In the genomic region with DNA sequence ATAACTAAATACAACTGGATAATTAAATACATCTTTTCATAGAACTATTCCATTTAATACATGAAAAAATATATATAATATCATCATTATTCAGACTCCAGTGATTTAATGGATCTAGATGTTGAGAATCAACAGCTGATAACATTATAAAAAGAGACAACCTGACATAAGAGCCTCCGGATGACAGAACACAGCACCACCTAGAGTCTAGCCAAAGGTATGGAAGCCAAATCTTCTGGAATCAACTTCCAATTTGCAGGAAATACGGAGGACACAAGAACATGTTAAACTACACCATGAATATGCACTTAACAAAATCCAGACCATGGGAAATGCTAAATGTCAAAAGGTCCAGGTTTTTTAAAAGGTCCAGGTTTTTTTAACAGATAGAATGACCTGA, we compare ENCODE assay signal across 9 cellular contexts. TPM values are rescaled to one million over a fixed set of nuclear protein-coding genes. Genes with fewer than 3 reads are reported as not detected.
DNase-seq lines count a peak whose midpoint lies in the region; ATAC-seq and TF ChIP-seq lines count a peak whose summit lies in the region.
"Had no signal": no experiment of that assay in that cellular context is flagged by ENCODE, and none has a peak within 500 bp of the region (broad histone marks: within the 10 kb centered on the region; RNA-seq: fewer than 3 reads in every experiment).

No MANE protein-coding gene starts in this region.

- no TSS peak for BruUV-seq in PC-9 (replicated peaks; lab: Mats Ljungman, UMichigan)

- H3K27ac ChIP-seq in PC-9 (no peak overlapping the region), fibroblast of lung (ENCODE audit: insufficient read depth, low read length) (no peak overlapping the region), smooth muscle cell (ENCODE audit: low read depth) (no peak overlapping the region), uterus (no peak overlapping the region)

- CTCF ChIA-PET in PC-9 (lab: Charles Lee), result no interaction called here

- no peaks in the 10 kb centered on the region for H3K9me2 ChIP-seq in PC-9 (ENCODE audit: insufficient read depth)

- no peaks in the 10 kb centered on the region for H3K9me3 ChIP-seq in PC-9 (ENCODE audit: insufficient read depth, low read depth)
- no peaks in the 10 kb centered on the region for H3K9me3 ChIP-seq in fibroblast of lung (ENCODE audit: control insufficient read depth, insufficient read depth, low read depth, low read length)
- H3K9me3 ChIP-seq in smooth muscle cell (replicated peaks; ENCODE audit: low read depth), result no peaks in the 10 kb centered on the region
- no peaks in the 10 kb centered on the region for H3K9me3 ChIP-seq in uterus

- H2AFZ ChIP-seq in PC-9, result no peak overlapping the region
- no peak overlapping the region for H2AFZ ChIP-seq in fibroblast of lung (ENCODE audit: low read length)
- H2AFZ ChIP-seq in smooth muscle cell (ENCODE audit: low read depth), result no peak overlapping the region

- H3K4me1 ChIP-seq in PC-9 (replicated peaks; ENCODE audit: insufficient read depth), result no peaks in the 10 kb centered on the region
- H3K4me1 ChIP-seq in fibroblast of lung (ENCODE audit: control insufficient read depth, extremely low read depth, insufficient read depth, low read length), result no peaks in the 10 kb centered on the region
- H3K4me1 ChIP-seq in smooth muscle cell (ENCODE audit: low read depth), result no peaks in the 10 kb centered on the region
- H3K4me1 ChIP-seq in uterus, result no peaks in the 10 kb centered on the region

- H3K4me3 ChIP-seq in PC-9 (no peak overlapping the region), fibroblast of lung (replicated peaks in 1 of 4; ENCODE audit: control extremely low read depth in 1 of 4, insufficient read depth in 1 of 4, low read depth in 3 of 4, low read length in 4 of 4) (no peak overlapping the region), smooth muscle cell (no peak overlapping the region), uterus (no peak overlapping the region)

- H3K27me3 ChIP-seq in PC-9 (ENCODE audit: insufficient read depth, low read depth) (no peaks in the 10 kb centered on the region), fibroblast of lung (ENCODE audit: control insufficient read depth, insufficient read depth, low read length) (no peaks in the 10 kb centered on the region), smooth muscle cell (ENCODE audit: low read depth) (no peaks in the 10 kb centered on the region), uterus (no peaks in the 10 kb centered on the region)

- no peak overlapping the region for H3K4me2 ChIP-seq in PC-9
- H3K4me2 ChIP-seq in fibroblast of lung (ENCODE audit: extremely low read depth, insufficient read depth, low read length), result no peak overlapping the region
- no peak overlapping the region for H3K4me2 ChIP-seq in smooth muscle cell

- H4K20me1 ChIP-seq in PC-9 (ENCODE audit: insufficient read depth), result no peaks in the 10 kb centered on the region
- no peaks in the 10 kb centered on the region for H4K20me1 ChIP-seq in fibroblast of lung (ENCODE audit: control insufficient read depth, extremely low read depth, insufficient read depth, low read length)
- H4K20me1 ChIP-seq in smooth muscle cell (ENCODE audit: low read depth), result peaks cover 7% of the 10 kb centered on the region

- H3K79me2 ChIP-seq in PC-9 (ENCODE audit: low read depth) (peaks cover 4% of the 10 kb centered on the region; the same call in 1 of the 2 replicates), fibroblast of lung (ENCODE audit: control insufficient read depth, insufficient read depth, low read length) (no peaks in the 10 kb centered on the region), smooth muscle cell (ENCODE audit: low read depth) (peaks cover 8% of the 10 kb centered on the region)

- DNase-seq in NCI-H748 (lab: John Stamatoyannopoulos, UW; ENCODE audit: unreplicated experiment), result peak; percentile 4
- no peak for DNase-seq in NCI-H748 treated with DMSO at 0.1 percent for 48 hours (lab: John Stamatoyannopoulos, UW)
- no peak for DNase-seq in PC-9
- peak; percentile 38 to 52 for DNase-seq in fibroblast of lung (ENCODE audit: low read depth in 2 of 2)
- DNase-seq in smooth muscle cell (lab: John Stamatoyannopoulos, UW; ENCODE audit: unreplicated experiment), result no peak
- DNase-seq in uterus, result no peak
- DNase-seq in OCI-M2 (lab: John Stamatoyannopoulos, UW; ENCODE audit: unreplicated experiment), result no peak

- TF ChIP-seq POLR2A in uterus (IDR thresholded peaks at IDR 0.05), result no peak

- POLR2A ChIA-PET in PC-9 (lab: Charles Lee; ENCODE audit: unreplicated experiment), result no interaction called here

- no peak for ATAC-seq in HG02981 (IDR thresholded peaks at IDR 0.05; ENCODE audit: unreplicated experiment)
- ATAC-seq: sciatic nerve had no signal

- 90% methylated on average over 2 of the region's 2 CpGs for WGBS in smooth muscle cell (ENCODE audit: low lambda C conversion rate)

- peaks cover 4% of the 10 kb centered on the region; the same call in 1 of the 2 replicates for H3F3A ChIP-seq in PC-9 (ENCODE audit: insufficient read depth, low read depth)
- no peaks in the 10 kb centered on the region for H3F3A ChIP-seq in smooth muscle cell (ENCODE audit: low read depth)

- TF ChIP-seq CTCF in PC-9 (conservative IDR thresholded peaks at IDR 0.05) (peak; percentile 33; the same call in 1 of the 2 replicates), fibroblast of lung (conservative IDR thresholded peaks at IDR 0.05 in 1 of 2, IDR thresholded peaks at IDR 0.05 in 1 of 2; ENCODE audit: low read depth in 1 of 2, low read length in 2 of 2) (peak; percentile 63 to 75), smooth muscle cell (IDR thresholded peaks at IDR 0.05; ENCODE audit: borderline replicate concordance, insufficient read depth, poor library complexity, severe bottlenecking) (peak; percentile 27), uterus (IDR thresholded peaks at IDR 0.05) (peak in 1 of 4 experiments; percentile 6)

- H3K9ac ChIP-seq in fibroblast of lung (ENCODE audit: insufficient read depth, low read length) (no peak overlapping the region), smooth muscle cell (ENCODE audit: low read depth) (no peak overlapping the region)

- intact Hi-C loops in PC-9 (cut with micrococcal nuclease; ENCODE audit: unreplicated experiment), result no loop called here
- intact Hi-C loops in uterus (cut with DNase I; ENCODE audit: low total_unique reads), result no loop called here

- no peaks in the 10 kb centered on the region for H3K36me3 ChIP-seq in PC-9 (ENCODE audit: low read depth)
- no peaks in the 10 kb centered on the region for H3K36me3 ChIP-seq in fibroblast of lung (ENCODE audit: control insufficient read depth, insufficient read depth, low read length)
- no peaks in the 10 kb centered on the region for H3K36me3 ChIP-seq in smooth muscle cell (ENCODE audit: low read depth)
- H3K36me3 ChIP-seq in uterus, result no peaks in the 10 kb centered on the region

RNA-seq across cellular contexts. Expression of a gene that starts 55.0 kb away (rescaled TPM):
- total RNA-seq in PC-9 (2021), result 77.4 and 84.5 TPM in 2 replicates
- 26.7 and 36.7 TPM in 2 replicates for total RNA-seq in fibroblast of lung
- polyA plus RNA-seq in fibroblast of lung, result 16.4 and 21.0 TPM in 2 replicates
- 13.1 and 13.9 TPM in 2 replicates for polyA plus RNA-seq in fibroblast of lung (2012)
- polyA minus RNA-seq in fibroblast of lung (ENCODE audit: low replicate concordance), result 29.0 and 34.0 TPM in 2 replicates
- 22.0 and 26.2 TPM in 2 replicates for total RNA-seq in smooth muscle cell
- polyA plus RNA-seq in smooth muscle cell, result 1.6 and 3.1 TPM in 2 replicates
- total RNA-seq in uterus, result 100 to 1,000 TPM in 1 of 4 donors, 10 to 100 TPM in 3; 32.0 to 126 (median 41.7) TPM

Comparison
In these comparisons a context has a peak if more than half of its experiments do, and no peak if none do; other contexts are left out.
1. DNase-seq: peak in NCI-H748 (single experiment) and fibroblast of lung (2 of 2); none in NCI-H748 treated with DMSO at 0.1 percent for 48 hours (single experiment), PC-9 (0 of 2), smooth muscle cell (single experiment), uterus (0 of 2) and OCI-M2 (single experiment).